Comparison of ENCODE assay signal across 1 cellular context in genomic region chr14:24114536-24115450, GRCh38.
TF ChIP-seq lines count a peak whose summit lies in the region.

TSS of gene DCAF11 (plus strand) at chr14:24114777. CDS start at chr14:24115595, 818 bp downstream.
TSS of gene NRL (minus strand) at chr14:24114949. CDS start at chr14:24082848, 32,101 bp downstream.

TF ChIP-seq in K562, 482 proteins besides CTCF, POLR2A, EP300 and RAD21 (continued from another document):
- TF ChIP-seq PHF8 (IDR thresholded peaks at IDR 0.05; ENCODE audit: borderline replicate concordance, low read length), result peak; percentile 58; the same call in 1 of the 2 replicates
- TF ChIP-seq SMAD1 (IDR thresholded peaks at IDR 0.05; ENCODE audit: low read depth, low read length, partially characterized antibody), result no peak
- peak; percentile 71; the same call in 1 of the 2 replicates for TF ChIP-seq MITF (IDR thresholded peaks at IDR 0.05)
- peak; percentile 97 for TF ChIP-seq NFYB (IDR thresholded peaks at IDR 0.05; ENCODE audit: extremely low read depth, insufficient read length)
- TF ChIP-seq E2F6 (IDR thresholded peaks at IDR 0.05; ENCODE audit: borderline replicate concordance in 1 of 2, extremely low read depth in 1 of 2, insufficient read depth in 1 of 2, insufficient read length in 1 of 2, low read depth in 1 of 2, low read length in 1 of 2, poor library complexity in 1 of 2, severe bottlenecking in 1 of 2), result peak in 1 of 2 experiments; percentile 75
- no peak for TF ChIP-seq ZNF830 (CRISPR knock-in tag; IDR thresholded peaks at IDR 0.05)
- TF ChIP-seq ZNF395 (CRISPR knock-in tag; IDR thresholded peaks at IDR 0.05), result peak; percentile 62; the same call in 1 of the 2 replicates
- peak; percentile 79 for TF ChIP-seq ATF7 (IDR thresholded peaks at IDR 0.05)
- no peak for TF ChIP-seq ZC3H8 (IDR thresholded peaks at IDR 0.05)
- TF ChIP-seq THRA (IDR thresholded peaks at IDR 0.05), result no peak
- TF ChIP-seq TARDBP (IDR thresholded peaks at IDR 0.05), result peak; percentile 70; the same call in 1 of the 2 replicates
- TF ChIP-seq FUS (optimal IDR thresholded peaks at IDR 0.05; ENCODE audit: low read depth, low read length), result no peak
- peak; percentile 69 for TF ChIP-seq RBFOX2 (IDR thresholded peaks at IDR 0.05; ENCODE audit: low read depth, low read length)
- TF ChIP-seq USF1 (CRISPR knock-in tag; IDR thresholded peaks at IDR 0.05), result peak; percentile 96
- peak; percentile 98 for TF ChIP-seq ASH1L (IDR thresholded peaks at IDR 0.05; ENCODE audit: borderline replicate concordance, low read depth, partially characterized antibody)
- TF ChIP-seq ARID4B (CRISPR knock-in tag; IDR thresholded peaks at IDR 0.05), result peak; percentile 95
- peak; percentile 10; the same call in 1 of the 2 replicates for TF ChIP-seq ESRRA (IDR thresholded peaks at IDR 0.05; ENCODE audit: borderline replicate concordance, low read depth)
- TF ChIP-seq CREM (IDR thresholded peaks at IDR 0.05; ENCODE audit: low read depth), result peak; percentile 93
- TF ChIP-seq MNT (conservative IDR thresholded peaks at IDR 0.05), result peak; percentile 100
- peak; percentile 97 for TF ChIP-seq HNRNPLL (IDR thresholded peaks at IDR 0.05; ENCODE audit: low read depth, low read length, poor library complexity, severe bottlenecking)
- peak; percentile 79 for TF ChIP-seq CREB3L1 (IDR thresholded peaks at IDR 0.05; ENCODE audit: borderline replicate concordance, low read depth)
